Comparison of ENCODE assay signal across 8 cellular contexts in the genomic region with DNA sequence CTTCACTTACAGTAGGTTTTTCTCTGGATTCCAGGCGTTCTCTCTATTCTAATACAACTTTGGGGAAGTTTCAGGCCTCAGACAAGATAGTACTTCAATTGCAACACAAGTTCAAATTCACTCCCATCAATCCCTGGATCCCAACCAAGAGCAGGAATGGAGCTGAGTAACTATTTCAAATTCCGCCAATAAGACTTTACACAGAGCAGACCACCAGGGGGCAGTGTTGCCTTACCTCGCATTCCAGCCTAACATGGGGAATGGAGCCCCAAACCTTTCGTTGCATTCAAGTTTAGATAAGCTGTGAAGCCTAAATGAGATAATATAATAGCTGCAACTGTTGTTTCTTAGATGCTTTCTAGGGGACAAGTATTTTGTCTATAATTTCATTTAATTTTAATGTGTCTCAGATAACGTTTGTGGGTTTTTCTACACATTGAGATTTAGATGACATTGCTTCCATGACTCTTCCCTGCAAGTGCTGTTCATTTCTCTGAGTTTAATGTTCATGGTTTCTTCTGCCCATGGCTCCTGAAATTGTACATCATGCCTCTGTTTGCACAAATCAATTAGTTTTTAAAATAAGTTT.
DNase-seq lines count a peak whose midpoint lies in the region; ATAC-seq, FAIRE-seq and TF ChIP-seq lines count a peak whose summit lies in the region.

No MANE protein-coding gene starts in this region.

- POLR2A ChIA-PET in activated CD4-positive, alpha-beta T cell treated with anti-CD3 and anti-CD28 coated beads, Interleukin-2, amount 10 ng/mL, durations not matched to agents 7 days and 5 days (lab: Charles Lee), result no interaction called here

- H3K27me3 Mint-ChIP-seq in activated CD4-positive, alpha-beta T cell treated with anti-CD3 and anti-CD28 coated beads, Interleukin-2, amount 10 ng/mL, durations not matched to agents 7 days and 5 days, result peaks cover 5% of the 10 kb centered on the region
- H3K27me3 Mint-ChIP-seq in memory B cell, result peaks cover 5% of the 10 kb centered on the region

- H3K4me1 Mint-ChIP-seq in activated CD4-positive, alpha-beta T cell treated with anti-CD3 and anti-CD28 coated beads, Interleukin-2, amount 10 ng/mL, durations not matched to agents 7 days and 5 days, result no peaks in the 10 kb centered on the region
- no peaks in the 10 kb centered on the region for H3K4me1 Mint-ChIP-seq in memory B cell

- peak; percentile 79 for FAIRE-seq in GM18507 (lab: Jason Lieb, UNC)

- DNase-seq in AG09309 (ENCODE audit: low read depth), result peak; percentile 18
- DNase-seq in GM18507 (ENCODE audit: extremely low spot score, insufficient read length, low read depth), result peak; percentile 15
- peak; percentile 10 for DNase-seq in NCI-H2227 (lab: John Stamatoyannopoulos, UW; ENCODE audit: unreplicated experiment)
- DNase-seq in activated CD4-positive, alpha-beta T cell treated with anti-CD3 and anti-CD28 coated beads, Interleukin-2, amount 10 ng/mL, durations not matched to agents 7 days and 5 days, result peak; percentile 69
- peak; percentile 33 for DNase-seq in effector CD4-positive, alpha-beta T cell
- DNase-seq in memory B cell (ENCODE audit: low spot score in 2 of 2), result peak; percentile 40 to 42
- peak; percentile 14 to 24 for DNase-seq in stimulated activated CD8-positive, alpha-beta memory T cell treated with anti-CD3 and anti-CD28 coated beads, Interleukin-4, amount 100 ng/mL, for 1 hour (ENCODE audit: low read depth in 2 of 2, low spot score in 1 of 2)

- TF ChIP-seq CTCF in AG09309 (IDR thresholded peaks at IDR 0.05; ENCODE audit: control insufficient read depth, insufficient read depth, low read depth, low read length, missing control alignments), result peak; percentile 80

- H3K27ac Mint-ChIP-seq in activated CD4-positive, alpha-beta T cell treated with anti-CD3 and anti-CD28 coated beads, Interleukin-2, amount 10 ng/mL, durations not matched to agents 7 days and 5 days, result no peak overlapping the region
- no peak overlapping the region for H3K27ac Mint-ChIP-seq in memory B cell

- H3K9me3 Mint-ChIP-seq in activated CD4-positive, alpha-beta T cell treated with anti-CD3 and anti-CD28 coated beads, Interleukin-2, amount 10 ng/mL, durations not matched to agents 7 days and 5 days, result no peaks in the 10 kb centered on the region
- no peaks in the 10 kb centered on the region for H3K9me3 Mint-ChIP-seq in memory B cell

- no peak overlapping the region for H3K4me3 Mint-ChIP-seq in activated CD4-positive, alpha-beta T cell treated with anti-CD3 and anti-CD28 coated beads, Interleukin-2, amount 10 ng/mL, durations not matched to agents 7 days and 5 days
- H3K4me3 Mint-ChIP-seq in memory B cell, result no peak overlapping the region

- CTCF ChIA-PET in activated CD4-positive, alpha-beta T cell treated with anti-CD3 and anti-CD28 coated beads, Interleukin-2, amount 10 ng/mL, durations not matched to agents 7 days and 5 days (lab: Charles Lee), result interaction anchor here (1.0 kb wide), 2 partner anchors 12 to 56 kb away, joined by 3 read pairs; no protein-coding TSS in a partner anchor

- no peaks in the 10 kb centered on the region for H3K36me3 Mint-ChIP-seq in activated CD4-positive, alpha-beta T cell treated with anti-CD3 and anti-CD28 coated beads, Interleukin-2, amount 10 ng/mL, durations not matched to agents 7 days and 5 days (ENCODE audit: low read depth)
- H3K36me3 Mint-ChIP-seq in memory B cell, result no peaks in the 10 kb centered on the region

- ATAC-seq in HG03039 (IDR thresholded peaks at IDR 0.05; ENCODE audit: unreplicated experiment), result peak; percentile 75
- no peak for ATAC-seq in memory B cell (ENCODE audit: low read depth)

- H3K4me3 ChIP-seq in AG09309 (ENCODE audit: control insufficient read depth, low read depth, low read length), result no peak overlapping the region

Comparison
In these comparisons a context has a peak if more than half of its experiments do, and no peak if none do; other contexts are left out.
1. DNase-seq: peak in every context shown above with its lines; median percentile 69 in activated CD4-positive, alpha-beta T cell treated with anti-CD3 and anti-CD28 coated beads, Interleukin-2, amount 10 ng/mL, durations not matched to agents 7 days and 5 days; 41 in memory B cell; 33 in effector CD4-positive, alpha-beta T cell; 19 in stimulated activated CD8-positive, alpha-beta memory T cell treated with anti-CD3 and anti-CD28 coated beads, Interleukin-4, amount 100 ng/mL, for 1 hour; 18 in AG09309; 15 in GM18507; 10 in NCI-H2227.